12 cellular contexts compared by ENCODE assay signal in genomic region chr10:78651287-78651686, GRCh38.
DNase-seq lines count a peak whose midpoint lies in the region; ATAC-seq, FAIRE-seq and TF ChIP-seq lines count a peak whose summit lies in the region.
"Had no signal": no experiment of that assay in that cellular context is flagged by ENCODE, and none has a peak within 500 bp of the region (broad histone marks: within the 10 kb centered on the region; RNA-seq: fewer than 3 reads in every experiment).

No MANE protein-coding gene starts in this region.

- H3K9ac ChIP-seq in liver (ENCODE audit: low read depth in 1 of 2, low read length in 2 of 2), result no peak overlapping the region
- no peak overlapping the region for H3K9ac ChIP-seq in HepG2 (ENCODE audit: insufficient read depth, low read depth, low read length)
- no peak overlapping the region for H3K9ac ChIP-seq in subcutaneous abdominal adipose tissue (ENCODE audit: low read length in 5 of 5)

- H3K27me3 Mint-ChIP-seq in activated CD4-positive, alpha-beta T cell treated with anti-CD3 and anti-CD28 coated beads for 36 hours, result peaks cover 29% of the 10 kb centered on the region

- H3K9me3 Mint-ChIP-seq in activated CD4-positive, alpha-beta T cell treated with anti-CD3 and anti-CD28 coated beads for 36 hours (ENCODE audit: low read depth), result no peaks in the 10 kb centered on the region

- no peaks in the 10 kb centered on the region for H3K9me3 ChIP-seq in liver (ENCODE audit: control insufficient read depth in 4 of 4, low read length in 3 of 4)
- H3K9me3 ChIP-seq in HepG2 (ENCODE audit: low read length), result no peaks in the 10 kb centered on the region
- no peaks in the 10 kb centered on the region for H3K9me3 ChIP-seq in right lobe of liver
- H3K9me3 ChIP-seq in subcutaneous abdominal adipose tissue (ENCODE audit: control insufficient read depth in 5 of 5, low read length in 5 of 5), result no peaks in the 10 kb centered on the region

- no peak for TF ChIP-seq CTCF in liver (IDR thresholded peaks at IDR 0.05; ENCODE audit: low read depth, low read length, missing input control)
- no peak for TF ChIP-seq CTCF in HepG2 (CRISPR knock-in tag; IDR thresholded peaks at IDR 0.05)
- TF ChIP-seq CTCF in right lobe of liver (IDR thresholded peaks at IDR 0.05), result no peak

- no peaks in the 10 kb centered on the region for H3K27me3 ChIP-seq in liver (ENCODE audit: control insufficient read depth in 4 of 4, insufficient read depth in 4 of 4, low read length in 3 of 4)
- no peaks in the 10 kb centered on the region for H3K27me3 ChIP-seq in HepG2 (ENCODE audit: control insufficient read depth in 1 of 2, insufficient read depth in 2 of 2, low read length in 2 of 2)
- no peaks in the 10 kb centered on the region for H3K27me3 ChIP-seq in right lobe of liver
- H3K27me3 ChIP-seq in subcutaneous abdominal adipose tissue (ENCODE audit: control insufficient read depth in 5 of 5, insufficient read depth in 4 of 5, low read length in 5 of 5), result no peaks in the 10 kb centered on the region

- BruUV-seq in HepG2 (replicated peaks; lab: Mats Ljungman, UMichigan), result no TSS peak

- no peaks in the 10 kb centered on the region for H4K20me1 ChIP-seq in HepG2 (ENCODE audit: insufficient read depth, low read length)

- no peak for FAIRE-seq in HepG2 (lab: Jason Lieb, UNC)
- no peak for FAIRE-seq in GM19239 (lab: Jason Lieb, UNC)

- peaks cover 0 to 21% (median 11%) of the 10 kb centered on the region in 4 donors for H3K4me1 ChIP-seq in liver (ENCODE audit: control insufficient read depth in 4 of 4, insufficient read depth in 4 of 4, low read length in 3 of 4)
- H3K4me1 ChIP-seq in HepG2 (ENCODE audit: insufficient read depth, low read length), result peaks cover 16% of the 10 kb centered on the region
- H3K4me1 ChIP-seq in right lobe of liver, result peaks cover 0 to 7% (median 0%) of the 10 kb centered on the region in 4 donors
- peaks cover 0 to 19% (median 10%) of the 10 kb centered on the region in 5 donors for H3K4me1 ChIP-seq in subcutaneous abdominal adipose tissue (ENCODE audit: control insufficient read depth in 5 of 5, insufficient read depth in 5 of 5, low read length in 5 of 5)

- TF ChIP-seq POLR2A in HepG2 (IDR thresholded peaks at IDR 0.05; ENCODE audit: insufficient read depth in 1 of 2, low read depth in 2 of 2, low read length in 2 of 2) (no peak), right lobe of liver (IDR thresholded peaks at IDR 0.05) (no peak)

- no peak for TF ChIP-seq RAD21 in liver (IDR thresholded peaks at IDR 0.05)
- TF ChIP-seq RAD21 in HepG2 (CRISPR knock-in tag; IDR thresholded peaks at IDR 0.05), result no peak

- no peak overlapping the region for H3K4me3 ChIP-seq in liver (ENCODE audit: low read depth in 1 of 3, low read length in 3 of 3)
- no peak overlapping the region for H3K4me3 ChIP-seq in HepG2 (replicated peaks in 1 of 3; ENCODE audit: insufficient read depth in 1 of 3, low read depth in 2 of 3, low read length in 3 of 3)
- no peak overlapping the region for H3K4me3 ChIP-seq in right lobe of liver
- no peak overlapping the region for H3K4me3 ChIP-seq in subcutaneous abdominal adipose tissue (ENCODE audit: low read depth in 1 of 5, low read length in 5 of 5)

- POLR2A ChIA-PET in HepG2 (lab: Yijun Ruan, JAX), result no interaction called here
- POLR2A ChIA-PET in activated CD4-positive, alpha-beta T cell treated with anti-CD3 and anti-CD28 coated beads for 36 hours (lab: Charles Lee), result no interaction called here

- CTCF ChIA-PET in HepG2 (lab: Yijun Ruan, JAX; ENCODE audit: low intra/inter-chr PET ratio, low total read pairs), result no interaction called here
- CTCF ChIA-PET in activated CD4-positive, alpha-beta T cell treated with anti-CD3 and anti-CD28 coated beads for 36 hours (lab: Charles Lee), result no interaction called here

- in situ Hi-C loops in HepG2 (cut with HindIII; ENCODE audit: extremely low pct_ligation_motif_present, low pct_unique_long_range_greater_than_20kb), result no loop called here

- no peak for DNase-seq in HepG2 (ENCODE audit: low spot score)
- peak in 1 of 3 donors; percentile 56 for DNase-seq in right lobe of liver
- no peak for DNase-seq in effector CD8-positive, alpha-beta T cell (lab: John Stamatoyannopoulos, UW)
- DNase-seq in GM19239 (ENCODE audit: insufficient read length, low spot score), result no peak
- no peak for DNase-seq in activated CD4-positive, alpha-beta T cell treated with anti-CD3 and anti-CD28 coated beads for 36 hours
- DNase-seq: Calu3; CD4-positive, CD25-positive, alpha-beta regulatory T cell; DMS 273 treated with DMSO at 0.1 percent for 48 hours had no signal

- no peaks in the 10 kb centered on the region for H3K36me3 Mint-ChIP-seq in activated CD4-positive, alpha-beta T cell treated with anti-CD3 and anti-CD28 coated beads for 36 hours (ENCODE audit: low read depth)
- H3K36me3 Mint-ChIP-seq: CD4-positive, CD25-positive, alpha-beta regulatory T cell had no signal

- 36% methylated on average over 4 of the region's 4 CpGs for WGBS in liver
- 64% methylated on average over 4 of the region's 4 CpGs for WGBS in HepG2 (ENCODE audit: low lambda C conversion rate)
- 12% methylated on average over 4 of the region's 4 CpGs for WGBS in right lobe of liver (ENCODE audit: insufficient coverage, low coverage, low lambda C conversion rate, missing lambda C conversion rate)

- H3K4me2 ChIP-seq in HepG2 (ENCODE audit: low read depth, low read length), result no peak overlapping the region

- H3K36me3 ChIP-seq in liver (ENCODE audit: control insufficient read depth in 4 of 4, insufficient read depth in 3 of 4, low read depth in 1 of 4, low read length in 3 of 4) (no peaks in the 10 kb centered on the region), HepG2 (replicated peaks in 1 of 2; ENCODE audit: control insufficient read depth in 1 of 2, insufficient read depth in 2 of 2, low read length in 2 of 2) (no peaks in the 10 kb centered on the region), right lobe of liver (no peaks in the 10 kb centered on the region), subcutaneous abdominal adipose tissue (ENCODE audit: control insufficient read depth in 5 of 5, insufficient read depth in 5 of 5, low read length in 5 of 5) (no peaks in the 10 kb centered on the region)

- no peak overlapping the region for H3K4me3 Mint-ChIP-seq in activated CD4-positive, alpha-beta T cell treated with anti-CD3 and anti-CD28 coated beads for 36 hours
- H3K4me3 Mint-ChIP-seq: CD4-positive, CD25-positive, alpha-beta regulatory T cell had no signal

- H2AFZ ChIP-seq in HepG2 (ENCODE audit: low read length), result no peak overlapping the region

- ATAC-seq in HepG2 (no peak), right lobe of liver (peak; percentile 42 to 87 (median 72))
- ATAC-seq in activated CD4-positive, alpha-beta T cell treated with anti-CD3 and anti-CD28 coated beads for 36 hours, result no peak
- ATAC-seq: HCT116 had no signal

- TF ChIP-seq EP300 in HepG2 (IDR thresholded peaks at IDR 0.05; ENCODE audit: low read depth in 2 of 2, low read length in 2 of 2), result no peak
- TF ChIP-seq EP300 in HepG2 (CRISPR knock-in tag; IDR thresholded peaks at IDR 0.05; ENCODE audit: borderline replicate concordance), result no peak

- H3K27ac ChIP-seq in liver (ENCODE audit: low read depth in 1 of 2, low read length in 2 of 2) (peak overlapping the region; percentile 8 to 58), HepG2 (ENCODE audit: extremely low read length, insufficient read depth, low read length) (no peak overlapping the region), right lobe of liver (no peak overlapping the region), subcutaneous abdominal adipose tissue (ENCODE audit: low read depth, low read length) (peak overlapping the region; percentile 15)
- H3K27ac ChIP-seq: 22Rv1 had no signal

- intact Hi-C loops in HepG2 (cut with micrococcal nuclease; ENCODE audit: unreplicated experiment), result loop anchor here (10.0 kb wide), 1 partner anchor 124 kb away; no protein-coding TSS in a partner anchor
- intact Hi-C loops in right lobe of liver (cut with DNase I), result no loop called here
- intact Hi-C loops in activated CD4-positive, alpha-beta T cell treated with anti-CD3 and anti-CD28 coated beads for 36 hours (cut with DNase I, micrococcal nuclease), result no loop called here

- no peaks in the 10 kb centered on the region for H3K4me1 Mint-ChIP-seq in activated CD4-positive, alpha-beta T cell treated with anti-CD3 and anti-CD28 coated beads for 36 hours
- H3K4me1 Mint-ChIP-seq: CD4-positive, CD25-positive, alpha-beta regulatory T cell had no signal

- no peaks in the 10 kb centered on the region for H3K79me2 ChIP-seq in HepG2 (ENCODE audit: insufficient read depth, low read length)

- H3K27ac Mint-ChIP-seq in activated CD4-positive, alpha-beta T cell treated with anti-CD3 and anti-CD28 coated beads for 36 hours, result no peak overlapping the region
- H3K27ac Mint-ChIP-seq: CD4-positive, CD25-positive, alpha-beta regulatory T cell had no signal

TF ChIP-seq in liver, 16 proteins besides CTCF, POLR2A, EP300 and RAD21:
- TF ChIP-seq FOXA1 (IDR thresholded peaks at IDR 0.05) (no peak), RXRA (IDR thresholded peaks at IDR 0.05) (peak in 1 of 2 donors; percentile 75), YY1 (IDR thresholded peaks at IDR 0.05) (no peak), MAX (IDR thresholded peaks at IDR 0.05) (peak; percentile 33), HNF4A (conservative IDR thresholded peaks at IDR 0.05) (peak; percentile 23 to 65), EGR1 (IDR thresholded peaks at IDR 0.05; ENCODE audit: low read depth in 2 of 2) (peak in 1 of 2 donors; percentile 16), JUND (IDR thresholded peaks at IDR 0.05) (peak in 1 of 2 donors; percentile 23), FOXA2 (IDR thresholded peaks at IDR 0.05) (peak; percentile 32)

TF ChIP-seq in HepG2, 621 proteins besides CTCF, POLR2A, EP300 and RAD21 (continues in another document):
- TF ChIP-seq ATM (IDR thresholded peaks at IDR 0.05; ENCODE audit: borderline replicate concordance) (no peak), MTF1 (CRISPR knock-in tag; IDR thresholded peaks at IDR 0.05) (no peak)

Comparison
In these comparisons a context has a peak if more than half of its experiments do, and no peak if none do; other contexts are left out.
1. H3K27ac ChIP-seq: peak in liver (2 of 2) and subcutaneous abdominal adipose tissue (single experiment); none in HepG2 (single experiment) and right lobe of liver (0 of 3).
2. ATAC-seq: peak in right lobe of liver (4 of 4); none in HepG2 (single experiment) and activated CD4-positive, alpha-beta T cell treated with anti-CD3 and anti-CD28 coated beads for 36 hours (single experiment).